Comparison of ENCODE assay signal across 32 cellular contexts in genomic region chr14:35319509-35319908, GRCh38.
"Had no signal": no experiment of that assay in that cellular context is flagged by ENCODE, and none has a peak within 500 bp of the region (broad histone marks: within the 10 kb centered on the region; RNA-seq: fewer than 3 reads in every experiment).

No MANE protein-coding gene starts in this region.

- H3K4me3 Mint-ChIP-seq: activated B cell treated with CpG ODN at 0.5 μM for 24 hours; activated CD4-positive, alpha-beta memory T cell treated with anti-CD3 and anti-CD28 coated beads for 36 hours; activated T-cell treated with anti-CD3 and anti-CD28 coated beads, Interleukin-2, amount 50 U/mL, for 72 hours; activated T-helper 17 cell treated with anti-CD3 and anti-CD28 coated beads, Interleukin-2, amount 50 U/mL, for 72 hours; IgD-negative memory B cell; T-cell; T-helper 17 cell had no signal

- H3K4me1 Mint-ChIP-seq: activated B cell treated with CpG ODN at 0.5 μM for 24 hours, IgD-negative memory B cell had no signal

- H3K9me3 ChIP-seq: MG63 had no signal

- DNase-seq: activated B cell treated with CpG ODN at 0.5 μM for 24 hours; activated CD4-positive, alpha-beta memory T cell treated with anti-CD3 and anti-CD28 coated beads for 36 hours; activated CD4-positive, alpha-beta T cell treated with anti-CD3 and anti-CD28 coated beads for 4 hours; activated CD4-positive, alpha-beta T cell treated with anti-CD3 and anti-CD28 coated beads, Interleukin-2, amount 50 U/mL, for 1 hour; activated CD4-positive, CD25-positive, alpha-beta regulatory T cell treated with anti-CD3 and anti-CD28 coated beads, Interleukin-2, amount 50 U/mL, for 72 hours; activated effector memory CD4-positive, alpha-beta T cell treated with anti-CD3 and anti-CD28 coated beads, Interleukin-2, amount 50 U/mL, for 16 hours; activated naive CD4-positive, alpha-beta T cell treated with Interleukin-2 at 50 U/mL for 16 hours; activated T-cell treated with anti-CD3 and anti-CD28 coated beads, Interleukin-2, amount 50 U/mL, for 1 hour; activated T-cell treated with anti-CD3 and anti-CD28 coated beads, Interleukin-2, amount 50 U/mL, for 72 hours; amniotic stem cell; aorta; brain microvascular endothelial cell; central memory CD4-positive, alpha-beta T cell; Kasumi-1; KG1; MG63; NCI-H1048; NCI-H1105 treated with DMSO at 0.1 percent for 48 hours; NCI-H1436; NCI-H1694 treated with DMSO at 0.1 percent for 48 hours; NCI-H2029; NCI-H345; NCI-H524 treated with DMSO at 0.1 percent for 48 hours; PC-9; SIG-M5; T-cell; T-helper 17 cell had no signal

- H3K9me3 Mint-ChIP-seq: activated B cell treated with CpG ODN at 0.5 μM for 24 hours; activated CD4-positive, alpha-beta memory T cell treated with anti-CD3 and anti-CD28 coated beads for 36 hours; activated naive CD4-positive, alpha-beta T cell treated with anti-CD3 and anti-CD28 coated beads, Interleukin-2, amount 50 U/mL, for 72 hours; activated T-cell treated with anti-CD3 and anti-CD28 coated beads, Interleukin-2, amount 50 U/mL, for 72 hours; activated T-helper 17 cell treated with anti-CD3 and anti-CD28 coated beads, Interleukin-2, amount 50 U/mL, for 72 hours; IgD-negative memory B cell; T-cell had no signal

- H3K27ac ChIP-seq: brain microvascular endothelial cell, PC-9 had no signal

- H3K27ac Mint-ChIP-seq: activated B cell treated with CpG ODN at 0.5 μM for 24 hours; activated CD4-positive, alpha-beta memory T cell treated with anti-CD3 and anti-CD28 coated beads for 36 hours; activated naive CD4-positive, alpha-beta T cell treated with anti-CD3 and anti-CD28 coated beads, Interleukin-2, amount 50 U/mL, for 72 hours; activated T-cell treated with anti-CD3 and anti-CD28 coated beads, Interleukin-2, amount 50 U/mL, for 72 hours; IgD-negative memory B cell; T-helper 17 cell had no signal

- H3K4me3 ChIP-seq: MG63, PC-9 had no signal

- H3K27me3 ChIP-seq: brain microvascular endothelial cell, MG63 had no signal

- ATAC-seq: activated naive CD4-positive, alpha-beta T cell treated with anti-CD3 and anti-CD28 coated beads, Interleukin-2, amount 50 U/mL, for 72 hours; activated T-cell treated with anti-CD3 and anti-CD28 coated beads, Interleukin-2, amount 50 U/mL, for 72 hours; activated T-helper 17 cell treated with anti-CD3 and anti-CD28 coated beads, Interleukin-2, amount 50 U/mL, for 72 hours; Right ventricle myocardium inferior; SK-N-SH treated with all-trans-retinoic acid at 6 μM for 48 hours; T-cell; T-helper 17 cell had no signal

- H3K27me3 Mint-ChIP-seq: activated B cell treated with CpG ODN at 0.5 μM for 24 hours; activated CD4-positive, alpha-beta memory T cell treated with anti-CD3 and anti-CD28 coated beads for 36 hours; activated T-helper 17 cell treated with anti-CD3 and anti-CD28 coated beads, Interleukin-2, amount 50 U/mL, for 72 hours; IgD-negative memory B cell; T-cell; T-helper 17 cell had no signal
